ENCODE assay signal across 1 cellular context in the genomic region with DNA sequence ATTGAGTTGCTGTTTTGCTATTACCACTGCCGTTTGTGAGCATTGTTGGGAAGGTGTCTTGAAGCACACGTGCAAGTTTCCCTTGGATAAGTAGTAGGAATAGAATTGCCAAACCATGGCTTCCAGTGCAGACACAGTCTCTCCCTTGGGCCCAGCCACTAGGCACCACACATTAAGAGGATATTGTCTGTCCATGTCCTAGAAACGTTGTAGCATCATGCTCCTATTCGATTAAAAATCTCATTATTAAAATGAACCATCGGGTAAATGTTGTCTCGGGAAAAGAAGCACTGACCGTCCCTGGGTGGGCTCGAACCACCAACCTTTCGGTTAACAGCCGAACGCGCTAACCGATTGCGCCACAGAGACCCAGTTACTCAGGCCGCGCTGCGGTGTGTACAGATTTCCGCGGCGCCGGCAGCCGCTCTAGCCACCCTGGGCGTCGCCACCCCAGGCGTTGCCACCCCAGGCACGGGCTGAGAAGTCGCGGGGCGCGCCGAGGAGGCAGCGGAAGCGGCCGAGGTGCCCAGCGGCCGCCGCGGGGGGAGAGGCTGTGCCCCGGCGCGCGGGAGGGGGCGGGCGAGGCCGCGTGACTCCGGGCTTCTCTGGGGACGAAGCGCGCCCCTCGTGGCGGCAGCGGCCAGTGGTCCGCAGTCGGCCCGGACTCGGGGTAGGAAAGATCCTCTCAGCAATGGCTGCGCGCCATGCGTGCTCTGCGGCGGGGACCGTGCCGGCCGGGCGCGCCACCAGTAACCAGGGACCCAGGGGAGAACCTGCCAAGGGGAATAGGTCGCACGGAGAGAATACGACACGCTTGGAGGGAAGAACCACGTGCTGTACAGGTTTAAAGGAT.
TF ChIP-seq lines count a peak whose summit lies in the region.

No MANE protein-coding gene starts in this region.

TF ChIP-seq in HepG2, 621 proteins besides CTCF, POLR2A, EP300 and RAD21 (continued from another document and continues in another):
- TF ChIP-seq, protein P1, sequence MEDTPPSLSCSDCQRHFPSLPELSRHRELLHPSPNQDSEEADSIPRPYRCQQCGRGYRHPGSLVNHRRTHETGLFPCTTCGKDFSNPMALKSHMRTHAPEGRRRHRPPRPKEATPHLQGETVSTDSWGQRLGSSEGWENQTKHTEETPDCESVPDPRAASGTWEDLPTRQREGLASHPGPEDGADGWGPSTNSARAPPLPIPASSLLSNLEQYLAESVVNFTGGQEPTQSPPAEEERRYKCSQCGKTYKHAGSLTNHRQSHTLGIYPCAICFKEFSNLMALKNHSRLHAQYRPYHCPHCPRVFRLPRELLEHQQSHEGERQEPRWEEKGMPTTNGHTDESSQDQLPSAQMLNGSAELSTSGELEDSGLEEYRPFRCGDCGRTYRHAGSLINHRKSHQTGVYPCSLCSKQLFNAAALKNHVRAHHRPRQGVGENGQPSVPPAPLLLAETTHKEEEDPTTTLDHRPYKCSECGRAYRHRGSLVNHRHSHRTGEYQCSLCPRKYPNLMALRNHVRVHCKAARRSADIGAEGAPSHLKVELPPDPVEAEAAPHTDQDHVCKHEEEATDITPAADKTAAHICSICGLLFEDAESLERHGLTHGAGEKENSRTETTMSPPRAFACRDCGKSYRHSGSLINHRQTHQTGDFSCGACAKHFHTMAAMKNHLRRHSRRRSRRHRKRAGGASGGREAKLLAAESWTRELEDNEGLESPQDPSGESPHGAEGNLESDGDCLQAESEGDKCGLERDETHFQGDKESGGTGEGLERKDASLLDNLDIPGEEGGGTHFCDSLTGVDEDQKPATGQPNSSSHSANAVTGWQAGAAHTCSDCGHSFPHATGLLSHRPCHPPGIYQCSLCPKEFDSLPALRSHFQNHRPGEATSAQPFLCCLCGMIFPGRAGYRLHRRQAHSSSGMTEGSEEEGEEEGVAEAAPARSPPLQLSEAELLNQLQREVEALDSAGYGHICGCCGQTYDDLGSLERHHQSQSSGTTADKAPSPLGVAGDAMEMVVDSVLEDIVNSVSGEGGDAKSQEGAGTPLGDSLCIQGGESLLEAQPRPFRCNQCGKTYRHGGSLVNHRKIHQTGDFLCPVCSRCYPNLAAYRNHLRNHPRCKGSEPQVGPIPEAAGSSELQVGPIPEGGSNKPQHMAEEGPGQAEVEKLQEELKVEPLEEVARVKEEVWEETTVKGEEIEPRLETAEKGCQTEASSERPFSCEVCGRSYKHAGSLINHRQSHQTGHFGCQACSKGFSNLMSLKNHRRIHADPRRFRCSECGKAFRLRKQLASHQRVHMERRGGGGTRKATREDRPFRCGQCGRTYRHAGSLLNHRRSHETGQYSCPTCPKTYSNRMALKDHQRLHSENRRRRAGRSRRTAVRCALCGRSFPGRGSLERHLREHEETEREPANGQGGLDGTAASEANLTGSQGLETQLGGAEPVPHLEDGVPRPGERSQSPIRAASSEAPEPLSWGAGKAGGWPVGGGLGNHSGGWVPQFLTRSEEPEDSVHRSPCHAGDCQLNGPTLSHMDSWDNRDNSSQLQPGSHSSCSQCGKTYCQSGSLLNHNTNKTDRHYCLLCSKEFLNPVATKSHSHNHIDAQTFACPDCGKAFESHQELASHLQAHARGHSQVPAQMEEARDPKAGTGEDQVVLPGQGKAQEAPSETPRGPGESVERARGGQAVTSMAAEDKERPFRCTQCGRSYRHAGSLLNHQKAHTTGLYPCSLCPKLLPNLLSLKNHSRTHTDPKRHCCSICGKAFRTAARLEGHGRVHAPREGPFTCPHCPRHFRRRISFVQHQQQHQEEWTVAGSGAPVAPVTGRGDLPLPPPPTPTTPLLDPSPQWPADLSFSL (CRISPR knock-in tag; IDR thresholded peaks at IDR 0.05) = no peak
- TF ChIP-seq JUND (CRISPR knock-in tag; IDR thresholded peaks at IDR 0.05) (no peak), ZNF335 (CRISPR knock-in tag; IDR thresholded peaks at IDR 0.05) (no peak), ATM (IDR thresholded peaks at IDR 0.05; ENCODE audit: borderline replicate concordance) (no peak), KDM3A (CRISPR knock-in tag; IDR thresholded peaks at IDR 0.05; ENCODE audit: low read depth) (no peak), CC2D1A (CRISPR knock-in tag; IDR thresholded peaks at IDR 0.05) (no peak), CREB1 (IDR thresholded peaks at IDR 0.05) (no peak), CREB1 (CRISPR knock-in tag; IDR thresholded peaks at IDR 0.05) (no peak; the same call in 1 of the 2 replicates), ARNT2 (CRISPR knock-in tag; IDR thresholded peaks at IDR 0.05; ENCODE audit: low read depth) (peak; percentile 91), IRX3 (CRISPR knock-in tag; IDR thresholded peaks at IDR 0.05; ENCODE audit: borderline replicate concordance, low read depth) (0 out of 2 replicates have a peak, but pooled peaks have one; percentile 42), PRPF4 (IDR thresholded peaks at IDR 0.05; ENCODE audit: low read depth, low read length, poor library complexity, severe bottlenecking) (no peak), ATAD3A (CRISPR knock-in tag; IDR thresholded peaks at IDR 0.05) (no peak), NFIC (IDR thresholded peaks at IDR 0.05; ENCODE audit: low read length) (0 out of 2 replicates have a peak, but pooled peaks have one; percentile 24), CBX1 (IDR thresholded peaks at IDR 0.05; ENCODE audit: low read depth) (peak; percentile 46), ZNF136 (CRISPR knock-in tag; IDR thresholded peaks at IDR 0.05; ENCODE audit: low read depth) (no peak), DNMT3B (CRISPR knock-in tag; conservative IDR thresholded peaks at IDR 0.05) (no peak), ZNF788 (CRISPR knock-in tag; IDR thresholded peaks at IDR 0.05; ENCODE audit: borderline replicate concordance) (no peak), FOXK1 (CRISPR knock-in tag; IDR thresholded peaks at IDR 0.05; ENCODE audit: borderline replicate concordance, low read depth) (0 out of 2 replicates have a peak, but pooled peaks have one; percentile 39), HNRNPL (IDR thresholded peaks at IDR 0.05; ENCODE audit: low read depth, low read length) (peak; percentile 94), PTBP1 (IDR thresholded peaks at IDR 0.05; ENCODE audit: low read depth, low read length, poor library complexity, severe bottlenecking) (no peak), TGIF2 (CRISPR knock-in tag; IDR thresholded peaks at IDR 0.05) (no peak), ZIK1 (CRISPR knock-in tag; IDR thresholded peaks at IDR 0.05; ENCODE audit: borderline replicate concordance, low read depth) (peak; percentile 29; the same call in 1 of the 2 replicates), ZNF224 (CRISPR knock-in tag; IDR thresholded peaks at IDR 0.05) (no peak), ETV6 (CRISPR knock-in tag; conservative IDR thresholded peaks at IDR 0.05) (no peak), IKZF4 (CRISPR knock-in tag; IDR thresholded peaks at IDR 0.05; ENCODE audit: borderline replicate concordance, low read depth, not compliant biosample characterization) (peak; percentile 40), BCL6 (CRISPR knock-in tag; IDR thresholded peaks at IDR 0.05) (no peak), HOXA7 (CRISPR knock-in tag; IDR thresholded peaks at IDR 0.05) (no peak), TSC22D2 (CRISPR knock-in tag; IDR thresholded peaks at IDR 0.05; ENCODE audit: borderline replicate concordance) (no peak; the same call in 1 of the 2 replicates)
- TF ChIP-seq, protein P2, sequence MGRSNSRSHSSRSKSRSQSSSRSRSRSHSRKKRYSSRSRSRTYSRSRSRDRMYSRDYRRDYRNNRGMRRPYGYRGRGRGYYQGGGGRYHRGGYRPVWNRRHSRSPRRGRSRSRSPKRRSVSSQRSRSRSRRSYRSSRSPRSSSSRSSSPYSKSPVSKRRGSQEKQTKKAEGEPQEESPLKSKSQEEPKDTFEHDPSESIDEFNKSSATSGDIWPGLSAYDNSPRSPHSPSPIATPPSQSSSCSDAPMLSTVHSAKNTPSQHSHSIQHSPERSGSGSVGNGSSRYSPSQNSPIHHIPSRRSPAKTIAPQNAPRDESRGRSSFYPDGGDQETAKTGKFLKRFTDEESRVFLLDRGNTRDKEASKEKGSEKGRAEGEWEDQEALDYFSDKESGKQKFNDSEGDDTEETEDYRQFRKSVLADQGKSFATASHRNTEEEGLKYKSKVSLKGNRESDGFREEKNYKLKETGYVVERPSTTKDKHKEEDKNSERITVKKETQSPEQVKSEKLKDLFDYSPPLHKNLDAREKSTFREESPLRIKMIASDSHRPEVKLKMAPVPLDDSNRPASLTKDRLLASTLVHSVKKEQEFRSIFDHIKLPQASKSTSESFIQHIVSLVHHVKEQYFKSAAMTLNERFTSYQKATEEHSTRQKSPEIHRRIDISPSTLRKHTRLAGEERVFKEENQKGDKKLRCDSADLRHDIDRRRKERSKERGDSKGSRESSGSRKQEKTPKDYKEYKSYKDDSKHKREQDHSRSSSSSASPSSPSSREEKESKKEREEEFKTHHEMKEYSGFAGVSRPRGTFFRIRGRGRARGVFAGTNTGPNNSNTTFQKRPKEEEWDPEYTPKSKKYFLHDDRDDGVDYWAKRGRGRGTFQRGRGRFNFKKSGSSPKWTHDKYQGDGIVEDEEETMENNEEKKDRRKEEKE (IDR thresholded peaks at IDR 0.05) = no peak
- TF ChIP-seq, protein P3, sequence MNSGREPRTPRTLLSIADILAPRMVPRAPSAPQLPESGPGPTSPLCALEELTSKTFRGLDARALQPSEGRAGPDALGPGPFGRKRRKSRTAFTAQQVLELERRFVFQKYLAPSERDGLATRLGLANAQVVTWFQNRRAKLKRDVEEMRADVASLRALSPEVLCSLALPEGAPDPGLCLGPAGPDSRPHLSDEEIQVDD (CRISPR knock-in tag; IDR thresholded peaks at IDR 0.05; ENCODE audit: borderline replicate concordance) = 0 out of 2 replicates have a peak, but pooled peaks have one; percentile 37
- TF ChIP-seq, protein P4, sequence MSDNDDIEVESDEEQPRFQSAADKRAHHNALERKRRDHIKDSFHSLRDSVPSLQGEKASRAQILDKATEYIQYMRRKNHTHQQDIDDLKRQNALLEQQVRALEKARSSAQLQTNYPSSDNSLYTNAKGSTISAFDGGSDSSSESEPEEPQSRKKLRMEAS (IDR thresholded peaks at IDR 0.05) = peak; percentile 91
- TF ChIP-seq, protein P5, sequence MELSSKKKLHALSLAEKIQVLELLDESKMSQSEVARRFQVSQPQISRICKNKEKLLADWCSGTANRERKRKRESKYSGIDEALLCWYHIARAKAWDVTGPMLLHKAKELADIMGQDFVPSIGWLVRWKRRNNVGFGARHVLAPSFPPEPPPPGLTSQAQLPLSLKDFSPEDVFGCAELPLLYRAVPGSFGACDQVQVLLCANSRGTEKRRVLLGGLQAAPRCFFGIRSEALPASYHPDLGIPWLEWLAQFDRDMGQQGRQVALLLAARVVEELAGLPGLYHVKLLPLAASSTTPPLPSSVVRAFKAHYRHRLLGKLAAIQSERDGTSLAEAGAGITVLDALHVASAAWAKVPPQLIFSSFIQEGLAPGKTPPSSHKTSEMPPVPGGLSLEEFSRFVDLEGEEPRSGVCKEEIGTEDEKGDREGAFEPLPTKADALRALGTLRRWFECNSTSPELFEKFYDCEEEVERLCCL (CRISPR knock-in tag; IDR thresholded peaks at IDR 0.05; ENCODE audit: borderline replicate concordance) = no peak
- TF ChIP-seq, protein P6, sequence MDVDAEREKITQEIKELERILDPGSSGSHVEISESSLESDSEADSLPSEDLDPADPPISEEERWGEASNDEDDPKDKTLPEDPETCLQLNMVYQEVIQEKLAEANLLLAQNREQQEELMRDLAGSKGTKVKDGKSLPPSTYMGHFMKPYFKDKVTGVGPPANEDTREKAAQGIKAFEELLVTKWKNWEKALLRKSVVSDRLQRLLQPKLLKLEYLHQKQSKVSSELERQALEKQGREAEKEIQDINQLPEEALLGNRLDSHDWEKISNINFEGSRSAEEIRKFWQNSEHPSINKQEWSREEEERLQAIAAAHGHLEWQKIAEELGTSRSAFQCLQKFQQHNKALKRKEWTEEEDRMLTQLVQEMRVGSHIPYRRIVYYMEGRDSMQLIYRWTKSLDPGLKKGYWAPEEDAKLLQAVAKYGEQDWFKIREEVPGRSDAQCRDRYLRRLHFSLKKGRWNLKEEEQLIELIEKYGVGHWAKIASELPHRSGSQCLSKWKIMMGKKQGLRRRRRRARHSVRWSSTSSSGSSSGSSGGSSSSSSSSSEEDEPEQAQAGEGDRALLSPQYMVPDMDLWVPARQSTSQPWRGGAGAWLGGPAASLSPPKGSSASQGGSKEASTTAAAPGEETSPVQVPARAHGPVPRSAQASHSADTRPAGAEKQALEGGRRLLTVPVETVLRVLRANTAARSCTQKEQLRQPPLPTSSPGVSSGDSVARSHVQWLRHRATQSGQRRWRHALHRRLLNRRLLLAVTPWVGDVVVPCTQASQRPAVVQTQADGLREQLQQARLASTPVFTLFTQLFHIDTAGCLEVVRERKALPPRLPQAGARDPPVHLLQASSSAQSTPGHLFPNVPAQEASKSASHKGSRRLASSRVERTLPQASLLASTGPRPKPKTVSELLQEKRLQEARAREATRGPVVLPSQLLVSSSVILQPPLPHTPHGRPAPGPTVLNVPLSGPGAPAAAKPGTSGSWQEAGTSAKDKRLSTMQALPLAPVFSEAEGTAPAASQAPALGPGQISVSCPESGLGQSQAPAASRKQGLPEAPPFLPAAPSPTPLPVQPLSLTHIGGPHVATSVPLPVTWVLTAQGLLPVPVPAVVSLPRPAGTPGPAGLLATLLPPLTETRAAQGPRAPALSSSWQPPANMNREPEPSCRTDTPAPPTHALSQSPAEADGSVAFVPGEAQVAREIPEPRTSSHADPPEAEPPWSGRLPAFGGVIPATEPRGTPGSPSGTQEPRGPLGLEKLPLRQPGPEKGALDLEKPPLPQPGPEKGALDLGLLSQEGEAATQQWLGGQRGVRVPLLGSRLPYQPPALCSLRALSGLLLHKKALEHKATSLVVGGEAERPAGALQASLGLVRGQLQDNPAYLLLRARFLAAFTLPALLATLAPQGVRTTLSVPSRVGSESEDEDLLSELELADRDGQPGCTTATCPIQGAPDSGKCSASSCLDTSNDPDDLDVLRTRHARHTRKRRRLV (CRISPR knock-in tag; IDR thresholded peaks at IDR 0.05) = 0 out of 2 replicates have a peak, but pooled peaks have one; percentile 28
- TF ChIP-seq, protein P7, sequence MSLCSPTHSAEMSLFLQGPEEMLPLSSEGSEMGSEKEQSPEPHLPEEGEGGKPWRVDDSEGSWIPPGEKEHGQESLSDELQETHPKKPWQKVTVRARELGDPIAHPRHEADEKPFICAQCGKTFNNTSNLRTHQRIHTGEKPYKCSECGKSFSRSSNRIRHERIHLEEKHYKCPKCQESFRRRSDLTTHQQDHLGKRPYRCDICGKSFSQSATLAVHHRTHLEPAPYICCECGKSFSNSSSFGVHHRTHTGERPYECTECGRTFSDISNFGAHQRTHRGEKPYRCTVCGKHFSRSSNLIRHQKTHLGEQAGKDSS (CRISPR knock-in tag; IDR thresholded peaks at IDR 0.05; ENCODE audit: borderline replicate concordance, low read depth) = 0 out of 2 replicates have a peak, but pooled peaks have one; percentile 69
- TF ChIP-seq, protein P8, sequence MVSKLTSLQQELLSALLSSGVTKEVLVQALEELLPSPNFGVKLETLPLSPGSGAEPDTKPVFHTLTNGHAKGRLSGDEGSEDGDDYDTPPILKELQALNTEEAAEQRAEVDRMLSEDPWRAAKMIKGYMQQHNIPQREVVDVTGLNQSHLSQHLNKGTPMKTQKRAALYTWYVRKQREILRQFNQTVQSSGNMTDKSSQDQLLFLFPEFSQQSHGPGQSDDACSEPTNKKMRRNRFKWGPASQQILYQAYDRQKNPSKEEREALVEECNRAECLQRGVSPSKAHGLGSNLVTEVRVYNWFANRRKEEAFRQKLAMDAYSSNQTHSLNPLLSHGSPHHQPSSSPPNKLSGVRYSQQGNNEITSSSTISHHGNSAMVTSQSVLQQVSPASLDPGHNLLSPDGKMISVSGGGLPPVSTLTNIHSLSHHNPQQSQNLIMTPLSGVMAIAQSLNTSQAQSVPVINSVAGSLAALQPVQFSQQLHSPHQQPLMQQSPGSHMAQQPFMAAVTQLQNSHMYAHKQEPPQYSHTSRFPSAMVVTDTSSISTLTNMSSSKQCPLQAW (CRISPR knock-in tag; IDR thresholded peaks at IDR 0.05) = peak; percentile 69; the same call in 1 of the 2 replicates
- TF ChIP-seq, protein P9, sequence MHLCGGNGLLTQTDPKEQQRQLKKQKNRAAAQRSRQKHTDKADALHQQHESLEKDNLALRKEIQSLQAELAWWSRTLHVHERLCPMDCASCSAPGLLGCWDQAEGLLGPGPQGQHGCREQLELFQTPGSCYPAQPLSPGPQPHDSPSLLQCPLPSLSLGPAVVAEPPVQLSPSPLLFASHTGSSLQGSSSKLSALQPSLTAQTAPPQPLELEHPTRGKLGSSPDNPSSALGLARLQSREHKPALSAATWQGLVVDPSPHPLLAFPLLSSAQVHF (CRISPR knock-in tag; IDR thresholded peaks at IDR 0.05) = no peak
